8 cellular contexts compared by ENCODE assay signal in the genomic region with DNA sequence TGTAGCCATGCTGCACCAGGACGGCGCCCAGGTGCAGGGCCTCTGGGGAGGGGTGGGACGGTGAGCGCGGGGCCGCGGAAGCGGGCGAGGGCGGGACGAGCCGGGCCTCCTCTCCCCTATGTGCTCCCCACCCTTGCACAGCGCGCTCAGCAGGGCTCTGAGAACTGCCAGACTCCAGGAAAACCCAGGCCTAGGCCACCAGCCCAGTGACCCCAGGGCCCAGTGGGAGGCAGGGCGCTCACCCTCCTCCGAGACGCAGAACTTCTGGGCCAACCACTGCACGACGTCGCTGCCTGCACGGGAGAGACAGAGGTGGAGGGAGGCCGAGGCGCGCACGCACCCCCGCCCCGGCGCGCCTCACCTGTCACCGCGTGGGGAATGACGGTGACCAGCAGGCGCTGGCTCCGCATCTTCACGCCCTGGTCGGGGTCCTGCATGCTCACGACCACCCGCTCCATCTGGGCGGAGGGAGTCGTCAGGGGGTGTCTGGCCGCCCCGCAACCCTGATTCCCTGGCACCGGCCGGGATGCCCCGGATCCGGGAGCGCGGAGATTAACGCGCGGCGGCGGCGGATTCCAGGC. TPM values are rescaled to one million over a fixed set of nuclear protein-coding genes. Genes with fewer than 3 reads are reported as not detected.
DNase-seq lines count a peak whose midpoint lies in the region; ATAC-seq, FAIRE-seq and TF ChIP-seq lines count a peak whose summit lies in the region.

No MANE protein-coding gene starts in this region.

- POLR2A ChIA-PET in activated CD8-positive, alpha-beta T cell treated with anti-CD3 and anti-CD28 coated beads for 36 hours (lab: Charles Lee), result no interaction called here
- POLR2A ChIA-PET in activated CD8-positive, alpha-beta T cell treated with anti-CD3 and anti-CD28 coated beads, Interleukin-2, amount 10 ng/mL, durations not matched to agents 7 days and 5 days (lab: Charles Lee), result no interaction called here

- peak; percentile 24 for ATAC-seq in activated CD8-positive, alpha-beta T cell treated with anti-CD3 and anti-CD28 coated beads for 36 hours
- ATAC-seq in activated CD8-positive, alpha-beta T cell treated with anti-CD3 and anti-CD28 coated beads, Interleukin-2, amount 10 ng/mL, durations not matched to agents 7 days and 5 days, result no peak
- ATAC-seq in GM18519 (IDR thresholded peaks at IDR 0.05; ENCODE audit: low FRiP score, unreplicated experiment), result no peak
- ATAC-seq in HG02852 (IDR thresholded peaks at IDR 0.05; ENCODE audit: unreplicated experiment), result no peak

- no peak for FAIRE-seq in HTR-8/SVneo (lab: Jason Lieb, UNC)

- no peak overlapping the region for H3K27ac ChIP-seq in brain microvascular endothelial cell

- H3K27ac Mint-ChIP-seq in activated CD8-positive, alpha-beta T cell treated with anti-CD3 and anti-CD28 coated beads for 36 hours, result no peak overlapping the region
- H3K27ac Mint-ChIP-seq in activated CD8-positive, alpha-beta T cell treated with anti-CD3 and anti-CD28 coated beads, Interleukin-2, amount 10 ng/mL, durations not matched to agents 7 days and 5 days, result no peak overlapping the region
- H3K27ac Mint-ChIP-seq in type B pancreatic cell, result no peak overlapping the region

- intact Hi-C loops in activated CD8-positive, alpha-beta T cell treated with anti-CD3 and anti-CD28 coated beads for 36 hours (cut with micrococcal nuclease), result no loop called here

- in situ Hi-C loops in brain microvascular endothelial cell (cut with HindIII; ENCODE audit: low pct_ligation_motif_present, low sequenced_read_pairs), result no loop called here

- peaks cover 7% of the 10 kb centered on the region for H3K27me3 ChIP-seq in brain microvascular endothelial cell (replicated peaks)

- no peak for TF ChIP-seq CTCF in activated CD8-positive, alpha-beta T cell treated with anti-CD3 and anti-CD28 coated beads for 36 hours (IDR thresholded peaks at IDR 0.05)
- no peak for TF ChIP-seq CTCF in brain microvascular endothelial cell (IDR thresholded peaks at IDR 0.05; ENCODE audit: low read depth, low read length, missing control alignments)
- TF ChIP-seq CTCF in type B pancreatic cell (conservative IDR thresholded peaks at IDR 0.05), result no peak

- H3K4me3 Mint-ChIP-seq in activated CD8-positive, alpha-beta T cell treated with anti-CD3 and anti-CD28 coated beads for 36 hours, result peak overlapping the region; percentile 21
- H3K4me3 Mint-ChIP-seq in activated CD8-positive, alpha-beta T cell treated with anti-CD3 and anti-CD28 coated beads, Interleukin-2, amount 10 ng/mL, durations not matched to agents 7 days and 5 days, result no peak overlapping the region
- peak overlapping the region; percentile 74 for H3K4me3 Mint-ChIP-seq in type B pancreatic cell

- H3K27me3 Mint-ChIP-seq in activated CD8-positive, alpha-beta T cell treated with anti-CD3 and anti-CD28 coated beads for 36 hours, result peaks cover 21% of the 10 kb centered on the region
- H3K27me3 Mint-ChIP-seq in activated CD8-positive, alpha-beta T cell treated with anti-CD3 and anti-CD28 coated beads, Interleukin-2, amount 10 ng/mL, durations not matched to agents 7 days and 5 days (ENCODE audit: low read depth), result peaks cover 26% of the 10 kb centered on the region
- peaks cover 40% of the 10 kb centered on the region for H3K27me3 Mint-ChIP-seq in type B pancreatic cell

- H3K36me3 ChIP-seq in brain microvascular endothelial cell (replicated peaks), result no peaks in the 10 kb centered on the region

- no peaks in the 10 kb centered on the region for H3K36me3 Mint-ChIP-seq in activated CD8-positive, alpha-beta T cell treated with anti-CD3 and anti-CD28 coated beads for 36 hours (ENCODE audit: low read depth)
- H3K36me3 Mint-ChIP-seq in activated CD8-positive, alpha-beta T cell treated with anti-CD3 and anti-CD28 coated beads, Interleukin-2, amount 10 ng/mL, durations not matched to agents 7 days and 5 days (ENCODE audit: low read depth), result no peaks in the 10 kb centered on the region
- H3K36me3 Mint-ChIP-seq in type B pancreatic cell, result no peaks in the 10 kb centered on the region

- CTCF ChIA-PET in activated CD8-positive, alpha-beta T cell treated with anti-CD3 and anti-CD28 coated beads for 36 hours (lab: Charles Lee), result no interaction called here
- CTCF ChIA-PET in activated CD8-positive, alpha-beta T cell treated with anti-CD3 and anti-CD28 coated beads, Interleukin-2, amount 10 ng/mL, durations not matched to agents 7 days and 5 days (lab: Charles Lee), result no interaction called here

- H3K4me1 Mint-ChIP-seq in activated CD8-positive, alpha-beta T cell treated with anti-CD3 and anti-CD28 coated beads for 36 hours (ENCODE audit: low read depth), result peaks cover 8% of the 10 kb centered on the region
- peaks cover 9% of the 10 kb centered on the region for H3K4me1 Mint-ChIP-seq in activated CD8-positive, alpha-beta T cell treated with anti-CD3 and anti-CD28 coated beads, Interleukin-2, amount 10 ng/mL, durations not matched to agents 7 days and 5 days (ENCODE audit: low read depth)
- H3K4me1 Mint-ChIP-seq in type B pancreatic cell (ENCODE audit: unreplicated experiment), result no peaks in the 10 kb centered on the region

- H3K4me3 ChIP-seq in brain microvascular endothelial cell (ENCODE audit: low read depth, low read length), result peak overlapping the region; percentile 37

- DNase-seq in activated CD8-positive, alpha-beta T cell treated with anti-CD3 and anti-CD28 coated beads for 36 hours, result peak; percentile 19
- DNase-seq in activated CD8-positive, alpha-beta T cell treated with anti-CD3 and anti-CD28 coated beads, Interleukin-2, amount 10 ng/mL, durations not matched to agents 7 days and 5 days, result no peak
- DNase-seq in brain microvascular endothelial cell, result no peak
- DNase-seq in left kidney (ENCODE audit: low read depth, low spot score), result peak; percentile 44
- no peak for DNase-seq in type B pancreatic cell (ENCODE audit: extremely low spot score, unreplicated experiment)
- no peak for DNase-seq in HTR-8/SVneo (ENCODE audit: insufficient read length, low spot score)

- H3K9me3 Mint-ChIP-seq in activated CD8-positive, alpha-beta T cell treated with anti-CD3 and anti-CD28 coated beads for 36 hours, result no peaks in the 10 kb centered on the region
- no peaks in the 10 kb centered on the region for H3K9me3 Mint-ChIP-seq in activated CD8-positive, alpha-beta T cell treated with anti-CD3 and anti-CD28 coated beads, Interleukin-2, amount 10 ng/mL, durations not matched to agents 7 days and 5 days (ENCODE audit: insufficient read depth)
- no peaks in the 10 kb centered on the region for H3K9me3 Mint-ChIP-seq in type B pancreatic cell

RNA-seq across cellular contexts. Expression of a gene that starts 0.6 kb away (rescaled TPM):
- not detected for total RNA-seq in activated CD8-positive, alpha-beta T cell treated with anti-CD3 and anti-CD28 coated beads for 36 hours
- total RNA-seq in activated CD8-positive, alpha-beta T cell treated with anti-CD3 and anti-CD28 coated beads, Interleukin-2, amount 10 ng/mL, durations not matched to agents 7 days and 5 days, result not detected
- 6.6 and 8.8 TPM in 2 replicates for total RNA-seq in type B pancreatic cell (ENCODE audit: low replicate concordance)

RNA-seq across cellular contexts. Expression of a gene that starts 5.3 kb away (rescaled TPM):
- total RNA-seq in activated CD8-positive, alpha-beta T cell treated with anti-CD3 and anti-CD28 coated beads for 36 hours, result not detected
- not detected for total RNA-seq in activated CD8-positive, alpha-beta T cell treated with anti-CD3 and anti-CD28 coated beads, Interleukin-2, amount 10 ng/mL, durations not matched to agents 7 days and 5 days
- total RNA-seq in type B pancreatic cell (ENCODE audit: low replicate concordance), result 2.5 and 5.0 TPM in 2 replicates

RNA-seq across cellular contexts. Expression of a gene that starts 7.8 kb away (rescaled TPM):
- total RNA-seq in activated CD8-positive, alpha-beta T cell treated with anti-CD3 and anti-CD28 coated beads for 36 hours, result not detected
- not detected for total RNA-seq in activated CD8-positive, alpha-beta T cell treated with anti-CD3 and anti-CD28 coated beads, Interleukin-2, amount 10 ng/mL, durations not matched to agents 7 days and 5 days
- 1.0 and 1.6 TPM in 2 replicates for total RNA-seq in type B pancreatic cell (ENCODE audit: low replicate concordance)

RNA-seq across cellular contexts. Expression of a gene that starts 40.5 kb away (rescaled TPM):
- 10 to 100 TPM; 18.3 to 21.5 TPM for total RNA-seq in activated CD8-positive, alpha-beta T cell treated with anti-CD3 and anti-CD28 coated beads for 36 hours
- 10 to 100 TPM; 10.9 to 11.8 TPM for total RNA-seq in activated CD8-positive, alpha-beta T cell treated with anti-CD3 and anti-CD28 coated beads, Interleukin-2, amount 10 ng/mL, durations not matched to agents 7 days and 5 days
- total RNA-seq in type B pancreatic cell (ENCODE audit: low replicate concordance), result 125 and 143 TPM in 2 replicates

RNA-seq across cellular contexts. Expression of a gene that starts 45.9 kb away (rescaled TPM):
- 10 to 100 TPM; 68.0 to 72.8 TPM for total RNA-seq in activated CD8-positive, alpha-beta T cell treated with anti-CD3 and anti-CD28 coated beads for 36 hours
- 10 to 100 TPM; 56.1 to 58.4 TPM for total RNA-seq in activated CD8-positive, alpha-beta T cell treated with anti-CD3 and anti-CD28 coated beads, Interleukin-2, amount 10 ng/mL, durations not matched to agents 7 days and 5 days
- total RNA-seq in type B pancreatic cell (ENCODE audit: low replicate concordance), result 95.3 and 154 TPM in 2 replicates

Comparison
In these comparisons a context has a peak if more than half of its experiments do, and no peak if none do; other contexts are left out.
1. DNase-seq: peak in activated CD8-positive, alpha-beta T cell treated with anti-CD3 and anti-CD28 coated beads for 36 hours (single experiment) and left kidney (single experiment); none in activated CD8-positive, alpha-beta T cell treated with anti-CD3 and anti-CD28 coated beads, Interleukin-2, amount 10 ng/mL, durations not matched to agents 7 days and 5 days (single experiment), brain microvascular endothelial cell (single experiment), type B pancreatic cell (single experiment) and HTR-8/SVneo (single experiment).